ENCODE assay signal across 18 cellular contexts in genomic region chr18:4636957-4637356, GRCh38.
DNase-seq lines count a peak whose midpoint lies in the region; ATAC-seq and TF ChIP-seq lines count a peak whose summit lies in the region.
"Had no signal": no experiment of that assay in that cellular context is flagged by ENCODE, and none has a peak within 500 bp of the region (broad histone marks: within the 10 kb centered on the region; RNA-seq: fewer than 3 reads in every experiment).

No MANE protein-coding gene starts in this region.

- H2AFZ ChIP-seq in Karpas-422 (ENCODE audit: low read length): peak overlapping the region; percentile 47; the same call in 1 of the 2 replicates
- peak overlapping the region; percentile 76; the same call in 1 of the 2 replicates for H2AFZ ChIP-seq in OCI-LY3 (ENCODE audit: low read depth, low read length)

- H3K4me3 ChIP-seq in DOHH2 (ENCODE audit: low read length) (peak overlapping the region; percentile 59), Karpas-422 (ENCODE audit: low read length) (peak overlapping the region; percentile 33), OCI-LY3 (ENCODE audit: low read length) (peak overlapping the region; percentile 56)
- H3K4me3 ChIP-seq: left lung, thyroid gland had no signal

- H3K27me3 ChIP-seq in DOHH2 (ENCODE audit: control insufficient read depth, low read length) (no peaks in the 10 kb centered on the region), Karpas-422 (ENCODE audit: low read length) (no peaks in the 10 kb centered on the region), OCI-LY3 (ENCODE audit: low read depth, low read length) (0 out of 2 replicates have a peak, but pooled peaks cover 4% of the 10 kb centered on the region)
- H3K27me3 ChIP-seq: left lung, thyroid gland had no signal

- H3K27ac Mint-ChIP-seq in glutamatergic neuron (ENCODE audit: unreplicated experiment): no peak overlapping the region
- H3K27ac Mint-ChIP-seq: activated naive CD8-positive, alpha-beta T cell treated with anti-CD3 and anti-CD28 coated beads, Interleukin-2, amount 50 U/mL, for 24 hours; B cell; stimulated activated memory B cell treated with anti-CD40 and anti-IgM and Interleukin-4, amounts not matched to agents 10 μg/mL and 1 μg/mL and 100 μg/mL, for 72 hours had no signal

- H3K9me3 ChIP-seq in DOHH2 (ENCODE audit: control insufficient read depth, insufficient read depth, low read length): peaks cover 3% of the 10 kb centered on the region; the same call in 1 of the 2 replicates
- no peaks in the 10 kb centered on the region for H3K9me3 ChIP-seq in Karpas-422 (ENCODE audit: low read length)
- no peaks in the 10 kb centered on the region for H3K9me3 ChIP-seq in OCI-LY3 (ENCODE audit: insufficient read depth, low read length)
- H3K9me3 ChIP-seq: thyroid gland had no signal

- H3K27me3 Mint-ChIP-seq in glutamatergic neuron (ENCODE audit: unreplicated experiment): no peaks in the 10 kb centered on the region
- H3K27me3 Mint-ChIP-seq: activated naive CD8-positive, alpha-beta T cell treated with anti-CD3 and anti-CD28 coated beads, Interleukin-2, amount 50 U/mL, for 24 hours; B cell; stimulated activated memory B cell treated with anti-CD40 and anti-IgM and Interleukin-4, amounts not matched to agents 10 μg/mL and 1 μg/mL and 100 μg/mL, for 72 hours had no signal

- H3K36me3 ChIP-seq in DOHH2 (ENCODE audit: control insufficient read depth, low read length): peaks cover 3% of the 10 kb centered on the region; the same call in 1 of the 2 replicates
- no peaks in the 10 kb centered on the region for H3K36me3 ChIP-seq in Karpas-422 (ENCODE audit: insufficient read depth, low read length)
- no peaks in the 10 kb centered on the region for H3K36me3 ChIP-seq in OCI-LY3 (replicated peaks; ENCODE audit: low read depth, low read length)
- H3K36me3 ChIP-seq: left lung, thyroid gland had no signal

- peaks cover 26% of the 10 kb centered on the region for H3K4me1 Mint-ChIP-seq in glutamatergic neuron (ENCODE audit: low read depth, unreplicated experiment)
- H3K4me1 Mint-ChIP-seq: activated naive CD8-positive, alpha-beta T cell treated with anti-CD3 and anti-CD28 coated beads, Interleukin-2, amount 50 U/mL, for 24 hours; B cell; stimulated activated memory B cell treated with anti-CD40 and anti-IgM and Interleukin-4, amounts not matched to agents 10 μg/mL and 1 μg/mL and 100 μg/mL, for 72 hours had no signal

- H3K4me3 Mint-ChIP-seq in glutamatergic neuron (ENCODE audit: unreplicated experiment): no peak overlapping the region
- H3K4me3 Mint-ChIP-seq: activated naive CD8-positive, alpha-beta T cell treated with anti-CD3 and anti-CD28 coated beads, Interleukin-2, amount 50 U/mL, for 24 hours; B cell; stimulated activated memory B cell treated with anti-CD40 and anti-IgM and Interleukin-4, amounts not matched to agents 10 μg/mL and 1 μg/mL and 100 μg/mL, for 72 hours had no signal

- H3K4me1 ChIP-seq in DOHH2 (ENCODE audit: control insufficient read depth, low read length): peaks cover 59% of the 10 kb centered on the region
- H3K4me1 ChIP-seq in Karpas-422 (ENCODE audit: low read length): peaks cover 65% of the 10 kb centered on the region
- H3K4me1 ChIP-seq in OCI-LY3 (ENCODE audit: low read length): peaks cover 57% of the 10 kb centered on the region
- H3K4me1 ChIP-seq: left lung, thyroid gland had no signal

- H4K20me1 ChIP-seq in DOHH2 (ENCODE audit: control insufficient read depth, insufficient read depth, low read depth, low read length): no peaks in the 10 kb centered on the region
- no peaks in the 10 kb centered on the region for H4K20me1 ChIP-seq in Karpas-422 (ENCODE audit: insufficient read depth, low read depth, low read length)
- no peaks in the 10 kb centered on the region for H4K20me1 ChIP-seq in OCI-LY3 (ENCODE audit: insufficient read depth, low read length)

- H3K36me3 Mint-ChIP-seq in glutamatergic neuron (ENCODE audit: unreplicated experiment): no peaks in the 10 kb centered on the region
- H3K36me3 Mint-ChIP-seq: stimulated activated memory B cell treated with anti-CD40 and anti-IgM and Interleukin-4, amounts not matched to agents 10 μg/mL and 1 μg/mL and 100 μg/mL, for 72 hours had no signal

- H3K9me2 ChIP-seq in DOHH2 (replicated peaks; ENCODE audit: control insufficient read depth, low read length) (no peaks in the 10 kb centered on the region), Karpas-422 (replicated peaks; ENCODE audit: insufficient read depth, low read length) (no peaks in the 10 kb centered on the region)

- DNase-seq in Karpas-422 (peak; percentile 87), glutamatergic neuron (peak; percentile 57), KG1 (lab: John Stamatoyannopoulos, UW) (no peak)
- no peak for DNase-seq in stimulated activated CD4-positive, alpha-beta T cell treated with anti-CD3 and anti-CD28 coated beads, Interleukin-1b, Interleukin-23, amount 100 ng/mL, for 48 hours
- DNase-seq: activated CD4-positive, CD25-positive, alpha-beta regulatory T cell treated with anti-CD3 and anti-CD28 coated beads, Interleukin-2, amount 50 U/mL, for 72 hours; activated naive CD8-positive, alpha-beta T cell treated with anti-CD3 and anti-CD28 coated beads, Interleukin-2, amount 50 U/mL, for 24 hours; foreskin fibroblast; H7; left lung; NCI-H1092 had no signal

- H3K4me2 ChIP-seq in DOHH2 (ENCODE audit: low read length) (peak overlapping the region; percentile 75), Karpas-422 (ENCODE audit: low read depth, low read length, poor library complexity, severe bottlenecking) (peak overlapping the region; percentile 72), OCI-LY3 (ENCODE audit: low read length) (peak overlapping the region; percentile 90)
- H3K4me2 ChIP-seq: KMS-11 had no signal

- TF ChIP-seq CTCF in DOHH2 (IDR thresholded peaks at IDR 0.05; ENCODE audit: low read depth, low read length, poor library complexity, severe bottlenecking): no peak
- no peak for TF ChIP-seq CTCF in OCI-LY3 (IDR thresholded peaks at IDR 0.05; ENCODE audit: low read depth, low read length)
- TF ChIP-seq CTCF in glutamatergic neuron (IDR thresholded peaks at IDR 0.05; ENCODE audit: partially characterized antibody, unreplicated experiment): no peak

- peaks cover 18% of the 10 kb centered on the region for H3F3A ChIP-seq in DOHH2 (ENCODE audit: control insufficient read depth, insufficient read depth)

- H3K9ac ChIP-seq in Karpas-422 (ENCODE audit: low read length): peak overlapping the region; percentile 38
- H3K9ac ChIP-seq in OCI-LY3 (ENCODE audit: low read length): no peak overlapping the region
- H3K9ac ChIP-seq: KMS-11 had no signal

- ATAC-seq in GM21619 (IDR thresholded peaks at IDR 0.05; ENCODE audit: unreplicated experiment) (no peak), HG03025 (IDR thresholded peaks at IDR 0.05; ENCODE audit: low FRiP score, unreplicated experiment) (no peak)
- ATAC-seq: activated naive CD8-positive, alpha-beta T cell treated with anti-CD3 and anti-CD28 coated beads, Interleukin-2, amount 50 U/mL, for 24 hours; left lung; stimulated activated memory B cell treated with anti-CD40 and anti-IgM and Interleukin-4, amounts not matched to agents 10 μg/mL and 1 μg/mL and 100 μg/mL, for 72 hours had no signal

- H3K27ac ChIP-seq in DOHH2 (ENCODE audit: low read depth, low read length): peak overlapping the region; percentile 95
- H3K27ac ChIP-seq in Karpas-422 (ENCODE audit: low read length): peak overlapping the region; percentile 97
- H3K27ac ChIP-seq in OCI-LY3 (ENCODE audit: low read length): no peak overlapping the region
- H3K27ac ChIP-seq: KMS-11, left lung, thyroid gland had no signal

- no peaks in the 10 kb centered on the region for H3K79me2 ChIP-seq in DOHH2 (ENCODE audit: control insufficient read depth, low read length)
- H3K79me2 ChIP-seq in Karpas-422 (ENCODE audit: low read length): no peaks in the 10 kb centered on the region
- H3K79me2 ChIP-seq in OCI-LY3 (ENCODE audit: low read length): no peaks in the 10 kb centered on the region

- H3K9me3 Mint-ChIP-seq in glutamatergic neuron (ENCODE audit: unreplicated experiment): no peaks in the 10 kb centered on the region

Comparison
In these comparisons a context has a peak if more than half of its experiments do, and no peak if none do; other contexts are left out.
1. DNase-seq: peak in Karpas-422 (single experiment) and glutamatergic neuron (single experiment); none in KG1 (single experiment) and stimulated activated CD4-positive, alpha-beta T cell treated with anti-CD3 and anti-CD28 coated beads, Interleukin-1b, Interleukin-23, amount 100 ng/mL, for 48 hours (single experiment).
2. Peak in every context shown above with its lines, with median percentiles within 50 percentile points of each other: H3K4me2 ChIP-seq and H3K4me3 ChIP-seq.